23 cellular contexts compared by ENCODE assay signal in the genomic region with DNA sequence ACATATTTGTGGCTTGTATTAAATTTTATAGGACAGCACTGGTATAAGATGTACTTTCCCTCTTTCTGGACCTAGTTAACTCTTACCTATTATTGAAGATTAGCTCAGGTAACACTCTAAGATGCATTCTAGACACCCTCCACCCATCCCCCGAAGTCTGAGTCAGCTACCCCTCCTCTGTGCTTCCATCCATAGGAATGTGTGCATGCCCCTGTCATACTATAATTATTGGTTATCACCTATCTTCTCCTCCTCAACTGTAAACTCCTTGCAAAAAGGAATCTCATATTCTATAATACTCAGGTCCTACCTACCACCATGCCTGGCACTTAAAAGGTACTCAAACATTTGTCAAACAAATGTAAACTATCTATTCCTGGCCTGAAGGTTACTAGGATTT. TPM values are rescaled to one million over a fixed set of nuclear protein-coding genes. Genes with fewer than 3 reads are reported as not detected.
DNase-seq lines count a peak whose midpoint lies in the region; TF ChIP-seq lines count a peak whose summit lies in the region.
"Had no signal": no experiment of that assay in that cellular context is flagged by ENCODE, and none has a peak within 500 bp of the region (broad histone marks: within the 10 kb centered on the region; RNA-seq: fewer than 3 reads in every experiment).

No MANE protein-coding gene starts in this region.

- H3K9me3 Mint-ChIP-seq in mesothelial cell of epicardium = no peaks in the 10 kb centered on the region
- H3K9me3 Mint-ChIP-seq: T-cell had no signal

- H3K9me3 ChIP-seq in HUES6 (ENCODE audit: control insufficient read depth, insufficient read depth, low read depth, low read length) (no peaks in the 10 kb centered on the region), mammary epithelial cell (replicated peaks; ENCODE audit: insufficient read depth, low read length) (no peaks in the 10 kb centered on the region), Peyer's patch (no peaks in the 10 kb centered on the region), BE2C (no peaks in the 10 kb centered on the region)
- H3K9me3 ChIP-seq: gastrocnemius medialis, pancreas, uterus had no signal

- peaks cover 13% of the 10 kb centered on the region; the same call in 1 of the 2 replicates for H3K27me3 ChIP-seq in HUES6 (ENCODE audit: control insufficient read depth, insufficient read depth, low read length)
- no peaks in the 10 kb centered on the region for H3K27me3 ChIP-seq in mammary epithelial cell (ENCODE audit: insufficient read depth, low read length)
- H3K27me3 ChIP-seq in Peyer's patch = no peaks in the 10 kb centered on the region
- peaks cover 8% of the 10 kb centered on the region; the same call in 1 of the 2 replicates for H3K27me3 ChIP-seq in BE2C
- H3K27me3 ChIP-seq: gastrocnemius medialis, pancreas, uterus had no signal

- H2AFZ ChIP-seq in mammary epithelial cell (ENCODE audit: low read depth, low read length) = no peak overlapping the region

- H3K4me1 ChIP-seq in HUES6 (ENCODE audit: control insufficient read depth, insufficient read depth, low read length) (peaks cover 33% of the 10 kb centered on the region), mammary epithelial cell (ENCODE audit: insufficient read depth, low read length) (peaks cover 16% of the 10 kb centered on the region), Peyer's patch (peaks cover 0 to 26% (median 8%) of the 10 kb centered on the region in 4 donors), BE2C (no peaks in the 10 kb centered on the region)

- in situ Hi-C loops in mammary epithelial cell (cut with MboI; ENCODE audit: low sequenced_read_pairs in 2 of 2) = no loop called here

- H3K4me3 ChIP-seq in HUES6 (ENCODE audit: low read depth, low read length) = 0 out of 2 replicates have a peak overlapping the region, but pooled peaks have one; percentile 14
- H3K4me3 ChIP-seq in mammary epithelial cell (replicated peaks in 1 of 3; ENCODE audit: insufficient read depth in 1 of 3, low read depth in 2 of 3, low read length in 3 of 3) = no peak overlapping the region
- no peak overlapping the region for H3K4me3 ChIP-seq in Peyer's patch
- H3K4me3 ChIP-seq in BE2C (ENCODE audit: low read depth, low read length) = no peak overlapping the region
- H3K4me3 ChIP-seq: gastrocnemius medialis, GM12878, pancreas, uterus had no signal

- no peak overlapping the region for H3K4me3 Mint-ChIP-seq in mesothelial cell of epicardium
- H3K4me3 Mint-ChIP-seq: B cell, T-cell had no signal

- intact Hi-C loops in mammary epithelial cell (cut with micrococcal nuclease) = no loop called here

- dilution Hi-C loops in mammary epithelial cell (cut with HindIII; ENCODE audit: low sequenced_read_pairs) = no loop called here

- peak; percentile 17 for DNase-seq in Daoy (ENCODE audit: low read depth)
- DNase-seq in mammary epithelial cell = no peak
- no peak for DNase-seq in mesothelial cell of epicardium (ENCODE audit: low spot score in 2 of 2, unreplicated experiment in 2 of 2)
- no peak for DNase-seq in NOMO-1 (lab: John Stamatoyannopoulos, UW; ENCODE audit: unreplicated experiment in 2 of 2)
- no peak for DNase-seq in NCI-H1417 treated with DMSO at 0.1 percent for 48 hours (lab: John Stamatoyannopoulos, UW)
- no peak for DNase-seq in Peyer's patch
- DNase-seq in BE2C = no peak
- DNase-seq: activated naive CD4-positive, alpha-beta T cell treated with Interleukin-2 at 50 U/mL for 16 hours; activated T-cell treated with anti-CD3 and anti-CD28 coated beads for 4 hours; aorta; gastrocnemius medialis; GF-D8; left ventricle myocardium superior; NCI-H1694; NCI-H226; NK-92 treated with Interleukin-12 subunit alpha and Interleukin-12 subunit beta, amount 100 ng/mL, for 24 hours; pancreas; stimulated activated CD4-positive, alpha-beta T cell treated with anti-CD3 and anti-CD28 coated beads, Interleukin-2, amount 100 ng/mL, for 48 hours; T-cell; uterus had no signal

- WGBS in mammary epithelial cell (ENCODE audit: low coverage, missing lambda C conversion rate) = 73% methylated on average over 1 of the region's 1 CpG

- BruUV-seq in mammary epithelial cell (replicated peaks; lab: Mats Ljungman, UMichigan) = no TSS peak

- no peak for TF ChIP-seq POLR2A in Peyer's patch (IDR thresholded peaks at IDR 0.05)

- CTCF ChIA-PET in mammary epithelial cell (lab: Charles Lee; ENCODE audit: low non-redundant PET) = no interaction called here

- peak overlapping the region; percentile 8 for H3K27ac Mint-ChIP-seq in mesothelial cell of epicardium
- H3K27ac Mint-ChIP-seq: B cell, T-cell had no signal

- H3K36me3 ChIP-seq in HUES6 (ENCODE audit: control insufficient read depth, insufficient read depth, low read length) (no peaks in the 10 kb centered on the region), mammary epithelial cell (ENCODE audit: insufficient read depth, low read length) (no peaks in the 10 kb centered on the region), Peyer's patch (no peaks in the 10 kb centered on the region), BE2C (no peaks in the 10 kb centered on the region)
- H3K36me3 ChIP-seq: gastrocnemius medialis, pancreas, uterus had no signal

- H3K36me3 Mint-ChIP-seq in mesothelial cell of epicardium = no peaks in the 10 kb centered on the region
- H3K36me3 Mint-ChIP-seq: T-cell had no signal

- H4K20me1 ChIP-seq in mammary epithelial cell (ENCODE audit: insufficient read depth, low read length) = no peaks in the 10 kb centered on the region

- H3K4me1 Mint-ChIP-seq in mesothelial cell of epicardium = peaks cover 41% of the 10 kb centered on the region

- H3K27me3 Mint-ChIP-seq in mesothelial cell of epicardium (ENCODE audit: low read depth) = no peaks in the 10 kb centered on the region
- H3K27me3 Mint-ChIP-seq: B cell, T-cell had no signal

- H3K27ac ChIP-seq in HUES6 (ENCODE audit: low read depth, low read length) (no peak overlapping the region), mammary epithelial cell (ENCODE audit: insufficient read depth, low read depth, low read length) (no peak overlapping the region), Peyer's patch (no peak overlapping the region)
- H3K27ac ChIP-seq: pancreas, uterus had no signal

- H3K9ac ChIP-seq in HUES6 (ENCODE audit: low read length) (no peak overlapping the region), mammary epithelial cell (ENCODE audit: insufficient read depth, low read length) (no peak overlapping the region)

- H3K4me2 ChIP-seq in mammary epithelial cell (ENCODE audit: insufficient read depth, low read depth, low read length) = peak overlapping the region; percentile 48

- peaks cover 80% of the 10 kb centered on the region for H3K79me2 ChIP-seq in mammary epithelial cell (ENCODE audit: insufficient read depth, low read length)

- TF ChIP-seq CTCF in mammary epithelial cell (conservative IDR thresholded peaks at IDR 0.05 in 1 of 2, IDR thresholded peaks at IDR 0.05 in 1 of 2; ENCODE audit: extremely low read depth in 1 of 2, insufficient read depth in 1 of 2, low read depth in 1 of 2, low read length in 2 of 2) (no peak), mesothelial cell of epicardium (IDR thresholded peaks at IDR 0.05; ENCODE audit: unreplicated experiment) (no peak), Peyer's patch (IDR thresholded peaks at IDR 0.05) (no peak), BE2C (IDR thresholded peaks at IDR 0.05; ENCODE audit: low read depth, low read length) (no peak)

RNA-seq across cellular contexts. Expression of gene PEAK1, which starts 3.0 kb away (rescaled TPM):
- 11.0 and 12.7 TPM in 2 replicates for total RNA-seq in Daoy (2014; rRNA removed; shearing (Covaris generic))
- total RNA-seq in mammary epithelial cell (10 to 100 TPM; 25.5 to 27.6 TPM), mesothelial cell of epicardium (90.2 to 92.3 TPM (median 91.8 TPM) in 3 replicates), Peyer's patch (10 to 100 TPM; 28.7 to 81.7 (median 52.4) TPM)
- polyA plus RNA-seq in mammary epithelial cell = 8.8 TPM
- 23.5 TPM for polyA minus RNA-seq in mammary epithelial cell
- polyA plus RNA-seq in BE2C (2012; ENCODE audit: insufficient read depth, insufficient read length, low read depth) = 1.4 TPM

RNA-seq across cellular contexts. Expression of gene HMG20A, which starts 3.7 kb away (rescaled TPM):
- 14.6 and 16.4 TPM in 2 replicates for total RNA-seq in Daoy (2014; rRNA removed; shearing (Covaris generic))
- total RNA-seq in mammary epithelial cell = 10 to 100 TPM; 35.0 to 39.4 TPM
- 22.5 TPM for polyA plus RNA-seq in mammary epithelial cell
- polyA minus RNA-seq in mammary epithelial cell = 93.0 TPM
- 70.5 to 72.7 TPM (median 72.4 TPM) in 3 replicates for total RNA-seq in mesothelial cell of epicardium
- total RNA-seq in Peyer's patch = 100 to 1,000 TPM in 1 of 4 donors, 10 to 100 TPM in 3; 38.4 to 122 (median 41.6) TPM
- polyA plus RNA-seq in BE2C (2012; ENCODE audit: insufficient read depth, insufficient read length, low read depth) = 32.0 TPM
